Comparison of ENCODE assay signal across 20 cellular contexts in genomic region chr17:2207815-2208515, GRCh38.
A peak's percentile ranks its signal among the peaks of the same experiment; 100 is the strongest.
DNase-seq lines count a peak whose midpoint lies in the region; ATAC-seq and TF ChIP-seq lines count a peak whose summit lies in the region.
"Had no signal": no experiment of that assay in that cellular context is flagged by ENCODE, and none has a peak within 500 bp of the region (broad histone marks: within the 10 kb centered on the region; RNA-seq: fewer than 3 reads in every experiment).

No MANE protein-coding gene starts in this region.

- peak overlapping the region; percentile 39 for H3K4me2 ChIP-seq in BLaER1

- ATAC-seq in stimulated activated effector memory CD8-positive, alpha-beta T cell treated with anti-CD3 and anti-CD28 coated beads, Interleukin-12 subunit alpha, Interleukin-12 subunit beta, amount 100 ng/mL, for 72 hours: no peak
- ATAC-seq in HG03139 (IDR thresholded peaks at IDR 0.05; ENCODE audit: unreplicated experiment): no peak
- ATAC-seq in GM18498 (IDR thresholded peaks at IDR 0.05; ENCODE audit: unreplicated experiment): no peak
- ATAC-seq: activated naive CD4-positive, alpha-beta T cell treated with anti-CD3 and anti-CD28 coated beads, Interleukin-2, amount 50 U/mL, for 72 hours had no signal

- in situ Hi-C loops in KBM-7 (cut with MboI; ENCODE audit: low pct_unique_long_range_greater_than_20kb, low sequenced_read_pairs): no loop called here

- no peaks in the 10 kb centered on the region for H3K27me3 ChIP-seq in BLaER1
- H3K27me3 ChIP-seq: SJCRH30 had no signal

- H3K9me3 Mint-ChIP-seq in nephron progenitor cell: no peaks in the 10 kb centered on the region
- H3K9me3 Mint-ChIP-seq in stimulated activated effector memory CD8-positive, alpha-beta T cell treated with anti-CD3 and anti-CD28 coated beads, Interleukin-12 subunit alpha, Interleukin-12 subunit beta, amount 100 ng/mL, for 72 hours: no peaks in the 10 kb centered on the region
- H3K9me3 Mint-ChIP-seq: activated naive CD4-positive, alpha-beta T cell treated with anti-CD3 and anti-CD28 coated beads, Interleukin-2, amount 50 U/mL, for 72 hours; activated T-cell treated with anti-CD3 and anti-CD28 coated beads, Interleukin-2, amount 50 U/mL, for 24 hours; IgD-negative memory B cell had no signal

- H3K4me1 Mint-ChIP-seq in nephron progenitor cell: peaks cover 32% of the 10 kb centered on the region
- H3K4me1 Mint-ChIP-seq in stimulated activated effector memory CD8-positive, alpha-beta T cell treated with anti-CD3 and anti-CD28 coated beads, Interleukin-12 subunit alpha, Interleukin-12 subunit beta, amount 100 ng/mL, for 72 hours: peaks cover 32% of the 10 kb centered on the region

- no peak overlapping the region for H3K27ac Mint-ChIP-seq in nephron progenitor cell
- H3K27ac Mint-ChIP-seq in stimulated activated effector memory CD8-positive, alpha-beta T cell treated with anti-CD3 and anti-CD28 coated beads, Interleukin-12 subunit alpha, Interleukin-12 subunit beta, amount 100 ng/mL, for 72 hours: no peak overlapping the region
- H3K27ac Mint-ChIP-seq: activated T-cell treated with anti-CD3 and anti-CD28 coated beads, Interleukin-2, amount 50 U/mL, for 24 hours; IgD-negative memory B cell had no signal

- peaks cover 9% of the 10 kb centered on the region; the same call in 1 of the 2 replicates for H4K20me1 ChIP-seq in BLaER1

- DNase-seq in KBM-7: peak; percentile 49
- no peak for DNase-seq in epithelial cell of prostate (ENCODE audit: low read depth, low spot score)
- DNase-seq in nephron progenitor cell: peak; percentile 16
- no peak for DNase-seq in stimulated activated effector memory CD8-positive, alpha-beta T cell treated with anti-CD3 and anti-CD28 coated beads, Interleukin-12 subunit alpha, Interleukin-12 subunit beta, amount 100 ng/mL, for 72 hours (ENCODE audit: low spot score in 2 of 2)
- no peak for DNase-seq in NCI-H2171 treated with DMSO at 0.1 percent for 48 hours (lab: John Stamatoyannopoulos, UW)
- DNase-seq: activated CD4-positive, alpha-beta T cell treated with anti-CD3 and anti-CD28 coated beads for 48 hours; activated T-cell treated with anti-CD3 and anti-CD28 coated beads, Interleukin-2, amount 50 U/mL, for 24 hours; Caco-2; effector memory CD4-positive, alpha-beta T cell; foreskin fibroblast; NCI-H1105 treated with DMSO at 0.1 percent for 48 hours; stimulated activated naive CD4-positive, alpha-beta T cell; T1000 had no signal

- H3K4me3 ChIP-seq in BLaER1: no peak overlapping the region
- H3K4me3 ChIP-seq: lung, SJCRH30 had no signal

- H3K27me3 Mint-ChIP-seq in nephron progenitor cell (ENCODE audit: low read depth, poor library complexity): no peaks in the 10 kb centered on the region
- H3K27me3 Mint-ChIP-seq: activated T-cell treated with anti-CD3 and anti-CD28 coated beads, Interleukin-2, amount 50 U/mL, for 24 hours; IgD-negative memory B cell had no signal

- H3K4me1 ChIP-seq in BLaER1: peaks cover 32% of the 10 kb centered on the region
- H3K4me1 ChIP-seq: Caco-2, SJCRH30 had no signal

- no peak for TF ChIP-seq CTCF in nephron progenitor cell (IDR thresholded peaks at IDR 0.05)

- peaks cover 26% of the 10 kb centered on the region for H3K36me3 Mint-ChIP-seq in nephron progenitor cell (ENCODE audit: low read depth)
- no peaks in the 10 kb centered on the region for H3K36me3 Mint-ChIP-seq in stimulated activated effector memory CD8-positive, alpha-beta T cell treated with anti-CD3 and anti-CD28 coated beads, Interleukin-12 subunit alpha, Interleukin-12 subunit beta, amount 100 ng/mL, for 72 hours
- H3K36me3 Mint-ChIP-seq: activated naive CD4-positive, alpha-beta T cell treated with anti-CD3 and anti-CD28 coated beads, Interleukin-2, amount 50 U/mL, for 72 hours had no signal

- peak overlapping the region; percentile 10; the same call in 1 of the 2 replicates for H3K27ac ChIP-seq in BLaER1
- H3K27ac ChIP-seq in epithelial cell of prostate: peak overlapping the region; percentile 42
- H3K27ac ChIP-seq: SJCRH30 had no signal

- no peaks in the 10 kb centered on the region for H3K9me3 ChIP-seq in BLaER1
- H3K9me3 ChIP-seq: Caco-2, SJCRH30 had no signal

- H3K9ac ChIP-seq in BLaER1: 0 out of 2 replicates have a peak overlapping the region, but pooled peaks have one; percentile 28

- no peak overlapping the region for H3K4me3 Mint-ChIP-seq in nephron progenitor cell
- H3K4me3 Mint-ChIP-seq in stimulated activated effector memory CD8-positive, alpha-beta T cell treated with anti-CD3 and anti-CD28 coated beads, Interleukin-12 subunit alpha, Interleukin-12 subunit beta, amount 100 ng/mL, for 72 hours: no peak overlapping the region
- H3K4me3 Mint-ChIP-seq: activated T-cell treated with anti-CD3 and anti-CD28 coated beads, Interleukin-2, amount 50 U/mL, for 24 hours; IgD-negative memory B cell had no signal

- peaks cover 69% of the 10 kb centered on the region for H3K36me3 ChIP-seq in BLaER1
- H3K36me3 ChIP-seq: SJCRH30 had no signal

Comparison
In these comparisons a context has a peak if more than half of its experiments do, and no peak if none do; other contexts are left out.
1. DNase-seq: peak in KBM-7 (single experiment) and nephron progenitor cell (single experiment); none in epithelial cell of prostate (single experiment), stimulated activated effector memory CD8-positive, alpha-beta T cell treated with anti-CD3 and anti-CD28 coated beads, Interleukin-12 subunit alpha, Interleukin-12 subunit beta, amount 100 ng/mL, for 72 hours (0 of 2) and NCI-H2171 treated with DMSO at 0.1 percent for 48 hours (single experiment).